13 cellular contexts compared by ENCODE assay signal in the genomic region with DNA sequence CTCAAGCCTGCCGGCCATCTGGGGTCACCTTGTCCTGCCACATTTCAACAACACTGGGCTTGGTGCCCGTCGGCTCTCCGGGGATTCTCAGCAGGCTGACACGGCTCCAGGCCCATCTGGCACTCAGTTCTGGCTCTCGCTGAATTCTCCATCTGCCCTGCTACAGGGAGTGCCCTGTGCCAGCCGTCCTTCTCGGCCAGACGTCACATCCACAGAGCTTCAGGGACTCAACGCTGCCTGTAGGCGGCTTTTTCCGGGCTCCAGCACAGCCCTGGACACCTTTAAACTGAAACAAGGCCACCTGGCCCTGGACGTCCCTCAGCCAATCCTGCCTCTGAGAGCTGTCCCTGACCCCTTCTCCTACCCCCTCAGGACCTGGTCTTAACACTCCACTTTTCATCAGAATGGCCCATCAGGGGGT. TPM values are rescaled to one million over a fixed set of nuclear protein-coding genes. Genes with fewer than 3 reads are reported as not detected.
DNase-seq lines count a peak whose midpoint lies in the region; ATAC-seq and TF ChIP-seq lines count a peak whose summit lies in the region.
"Had no signal": no experiment of that assay in that cellular context is flagged by ENCODE, and none has a peak within 500 bp of the region (broad histone marks: within the 10 kb centered on the region; RNA-seq: fewer than 3 reads in every experiment).

No MANE protein-coding gene starts in this region.

- ATAC-seq in esophagus mucosa (peak; percentile 45), omental fat pad (ENCODE audit: low FRiP score) (peak; percentile 48), HG03571 (IDR thresholded peaks at IDR 0.05; ENCODE audit: unreplicated experiment) (no peak), GM18907 (IDR thresholded peaks at IDR 0.05; ENCODE audit: unreplicated experiment) (no peak)
- ATAC-seq: stimulated activated memory B cell treated with anti-CD40 and anti-IgM and Interleukin-4, amounts not matched to agents 10 μg/mL and 1 μg/mL and 100 μg/mL, for 72 hours had no signal

- DNase-seq in DMS153 (lab: John Stamatoyannopoulos, UW), result peak; percentile 22
- DNase-seq in NCI-H446 (lab: John Stamatoyannopoulos, UW), result peak; percentile 83 to 95
- no peak for DNase-seq in omental fat pad (ENCODE audit: low spot score)
- DNase-seq in GM19238 (ENCODE audit: insufficient read length, low spot score), result no peak
- DNase-seq in Kasumi-1 (lab: John Stamatoyannopoulos, UW), result no peak
- DNase-seq: activated CD4-positive, alpha-beta T cell treated with anti-CD3 and anti-CD28 coated beads, Interleukin-2, amount 50 U/mL, for 1 hour; Calu3 had no signal

- no peak for TF ChIP-seq CTCF in omental fat pad (IDR thresholded peaks at IDR 0.05)

RNA-seq across cellular contexts. Expression of a gene that starts 43.0 kb away (rescaled TPM):
- total RNA-seq in esophagus mucosa (not detected), omental fat pad (under 1 TPM in 2 of 4 donors, not detected in 2; 0.19 to 0.24 TPM)
- total RNA-seq: Calu3, NCI-H460, pulmonary artery endothelial cell had no signal

RNA-seq across cellular contexts. Expression of a gene that starts 51.5 kb away (rescaled TPM):
- total RNA-seq in esophagus mucosa (17.3 TPM), omental fat pad (10 to 100 TPM; 27.2 to 35.8 (median 30.1) TPM)

Comparison
In these comparisons a context has a peak if more than half of its experiments do, and no peak if none do; other contexts are left out.
1. DNase-seq: peak in DMS153 (single experiment) and NCI-H446 (2 of 2); none in omental fat pad (single experiment), GM19238 (single experiment) and Kasumi-1 (0 of 2).
2. ATAC-seq: peak in esophagus mucosa (single experiment) and omental fat pad (single experiment); none in HG03571 (single experiment) and GM18907 (single experiment).